Comparison of ENCODE assay signal across 1 cellular context in genomic region chr7:101122933-101123702, GRCh38.
A peak's percentile ranks its signal among the peaks of the same experiment; 100 is the strongest.
TF ChIP-seq lines count a peak whose summit lies in the region.

No MANE protein-coding gene starts in this region.

TF ChIP-seq in HepG2, 621 proteins besides CTCF, POLR2A, EP300 and RAD21 (continued from another document and continues in another):
- TF ChIP-seq, protein P1, sequence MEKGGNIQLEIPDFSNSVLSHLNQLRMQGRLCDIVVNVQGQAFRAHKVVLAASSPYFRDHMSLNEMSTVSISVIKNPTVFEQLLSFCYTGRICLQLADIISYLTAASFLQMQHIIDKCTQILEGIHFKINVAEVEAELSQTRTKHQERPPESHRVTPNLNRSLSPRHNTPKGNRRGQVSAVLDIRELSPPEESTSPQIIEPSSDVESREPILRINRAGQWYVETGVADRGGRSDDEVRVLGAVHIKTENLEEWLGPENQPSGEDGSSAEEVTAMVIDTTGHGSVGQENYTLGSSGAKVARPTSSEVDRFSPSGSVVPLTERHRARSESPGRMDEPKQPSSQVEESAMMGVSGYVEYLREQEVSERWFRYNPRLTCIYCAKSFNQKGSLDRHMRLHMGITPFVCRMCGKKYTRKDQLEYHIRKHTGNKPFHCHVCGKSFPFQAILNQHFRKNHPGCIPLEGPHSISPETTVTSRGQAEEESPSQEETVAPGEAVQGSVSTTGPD (CRISPR knock-in tag; IDR thresholded peaks at IDR 0.05), result no peak
- TF ChIP-seq ZMAT5 (CRISPR knock-in tag; IDR thresholded peaks at IDR 0.05; ENCODE audit: borderline replicate concordance, low read depth), result no peak
- peak; percentile 87 for TF ChIP-seq ZNF362 (CRISPR knock-in tag; IDR thresholded peaks at IDR 0.05; ENCODE audit: borderline replicate concordance)
- TF ChIP-seq RBAK (CRISPR knock-in tag; IDR thresholded peaks at IDR 0.05), result no peak
- TF ChIP-seq ZNF235 (CRISPR knock-in tag; IDR thresholded peaks at IDR 0.05; ENCODE audit: borderline replicate concordance), result no peak
- no peak for TF ChIP-seq GLI4 (CRISPR knock-in tag; IDR thresholded peaks at IDR 0.05; ENCODE audit: borderline replicate concordance)
- no peak for TF ChIP-seq ZNF777 (CRISPR knock-in tag; IDR thresholded peaks at IDR 0.05)
- no peak for TF ChIP-seq KLF16 (CRISPR knock-in tag; IDR thresholded peaks at IDR 0.05)
- TF ChIP-seq THAP7 (CRISPR knock-in tag; IDR thresholded peaks at IDR 0.05), result no peak
- no peak for TF ChIP-seq PTBP1 (IDR thresholded peaks at IDR 0.05; ENCODE audit: low read depth, low read length, poor library complexity, severe bottlenecking)
- no peak for TF ChIP-seq MZF1 (CRISPR knock-in tag; IDR thresholded peaks at IDR 0.05; ENCODE audit: borderline replicate concordance)
- TF ChIP-seq NFATC3 (CRISPR knock-in tag; IDR thresholded peaks at IDR 0.05), result no peak
- no peak for TF ChIP-seq ZSCAN20 (CRISPR knock-in tag; IDR thresholded peaks at IDR 0.05; ENCODE audit: borderline replicate concordance)
- TF ChIP-seq ZBTB1 (CRISPR knock-in tag; IDR thresholded peaks at IDR 0.05; ENCODE audit: borderline replicate concordance), result no peak
- TF ChIP-seq FOXA3 (CRISPR knock-in tag; IDR thresholded peaks at IDR 0.05), result peak; percentile 44; the same call in 1 of the 2 replicates
- no peak for TF ChIP-seq MTA3 (CRISPR knock-in tag; IDR thresholded peaks at IDR 0.05)
- peak; percentile 73 for TF ChIP-seq ZNF263 (CRISPR knock-in tag; IDR thresholded peaks at IDR 0.05)
- TF ChIP-seq NR3C1 (CRISPR knock-in tag; IDR thresholded peaks at IDR 0.05), result no peak
- no peak; the same call in 1 of the 2 replicates for TF ChIP-seq RXRB (CRISPR knock-in tag; IDR thresholded peaks at IDR 0.05; ENCODE audit: borderline replicate concordance)
- TF ChIP-seq, protein P2, sequence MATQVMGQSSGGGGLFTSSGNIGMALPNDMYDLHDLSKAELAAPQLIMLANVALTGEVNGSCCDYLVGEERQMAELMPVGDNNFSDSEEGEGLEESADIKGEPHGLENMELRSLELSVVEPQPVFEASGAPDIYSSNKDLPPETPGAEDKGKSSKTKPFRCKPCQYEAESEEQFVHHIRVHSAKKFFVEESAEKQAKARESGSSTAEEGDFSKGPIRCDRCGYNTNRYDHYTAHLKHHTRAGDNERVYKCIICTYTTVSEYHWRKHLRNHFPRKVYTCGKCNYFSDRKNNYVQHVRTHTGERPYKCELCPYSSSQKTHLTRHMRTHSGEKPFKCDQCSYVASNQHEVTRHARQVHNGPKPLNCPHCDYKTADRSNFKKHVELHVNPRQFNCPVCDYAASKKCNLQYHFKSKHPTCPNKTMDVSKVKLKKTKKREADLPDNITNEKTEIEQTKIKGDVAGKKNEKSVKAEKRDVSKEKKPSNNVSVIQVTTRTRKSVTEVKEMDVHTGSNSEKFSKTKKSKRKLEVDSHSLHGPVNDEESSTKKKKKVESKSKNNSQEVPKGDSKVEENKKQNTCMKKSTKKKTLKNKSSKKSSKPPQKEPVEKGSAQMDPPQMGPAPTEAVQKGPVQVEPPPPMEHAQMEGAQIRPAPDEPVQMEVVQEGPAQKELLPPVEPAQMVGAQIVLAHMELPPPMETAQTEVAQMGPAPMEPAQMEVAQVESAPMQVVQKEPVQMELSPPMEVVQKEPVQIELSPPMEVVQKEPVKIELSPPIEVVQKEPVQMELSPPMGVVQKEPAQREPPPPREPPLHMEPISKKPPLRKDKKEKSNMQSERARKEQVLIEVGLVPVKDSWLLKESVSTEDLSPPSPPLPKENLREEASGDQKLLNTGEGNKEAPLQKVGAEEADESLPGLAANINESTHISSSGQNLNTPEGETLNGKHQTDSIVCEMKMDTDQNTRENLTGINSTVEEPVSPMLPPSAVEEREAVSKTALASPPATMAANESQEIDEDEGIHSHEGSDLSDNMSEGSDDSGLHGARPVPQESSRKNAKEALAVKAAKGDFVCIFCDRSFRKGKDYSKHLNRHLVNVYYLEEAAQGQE (IDR thresholded peaks at IDR 0.05; ENCODE audit: borderline replicate concordance in 1 of 2, low read depth in 1 of 2, low read length in 2 of 2), result no peak
- no peak for TF ChIP-seq KLF12 (CRISPR knock-in tag; IDR thresholded peaks at IDR 0.05; ENCODE audit: borderline replicate concordance)
- TF ChIP-seq, protein P3, sequence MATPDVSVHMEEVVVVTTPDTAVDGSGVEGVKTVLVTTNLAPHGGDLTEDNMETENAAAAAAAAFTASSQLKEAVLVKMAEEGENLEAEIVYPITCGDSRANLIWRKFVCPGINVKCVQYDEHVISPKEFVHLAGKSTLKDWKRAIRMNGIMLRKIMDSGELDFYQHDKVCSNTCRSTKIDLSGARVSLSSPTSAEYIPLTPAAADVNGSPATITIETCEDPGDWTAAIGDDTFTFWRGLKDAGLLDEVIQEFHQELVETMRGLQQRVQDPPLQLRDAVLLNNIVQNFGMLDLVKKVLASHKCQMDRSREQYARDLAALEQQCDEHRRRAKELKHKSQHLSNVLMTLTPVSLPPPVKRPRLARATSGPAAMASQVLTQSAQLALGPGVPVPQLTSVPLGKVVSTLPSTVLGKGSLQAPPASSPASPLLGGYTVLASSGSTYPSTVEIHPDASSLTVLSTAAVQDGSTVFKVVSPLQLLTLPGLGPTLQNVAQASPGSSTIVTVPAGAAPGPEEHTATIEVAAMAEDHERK (CRISPR knock-in tag; IDR thresholded peaks at IDR 0.05; ENCODE audit: low read depth), result no peak
- TF ChIP-seq ZNF160 (CRISPR knock-in tag; IDR thresholded peaks at IDR 0.05), result no peak
- TF ChIP-seq TEAD2 (CRISPR knock-in tag; IDR thresholded peaks at IDR 0.05), result no peak
- TF ChIP-seq ZNF720 (CRISPR knock-in tag; IDR thresholded peaks at IDR 0.05), result no peak
- TF ChIP-seq ZNF615 (CRISPR knock-in tag; IDR thresholded peaks at IDR 0.05; ENCODE audit: borderline replicate concordance), result no peak
- TF ChIP-seq ZNF205 (CRISPR knock-in tag; IDR thresholded peaks at IDR 0.05), result peak; percentile 74; the same call in 1 of the 2 replicates
- TF ChIP-seq PAWR (CRISPR knock-in tag; IDR thresholded peaks at IDR 0.05; ENCODE audit: borderline replicate concordance), result no peak
- no peak; the same call in none of the 2 replicates for TF ChIP-seq YEATS4 (CRISPR knock-in tag; IDR thresholded peaks at IDR 0.05; ENCODE audit: borderline replicate concordance)
- no peak for TF ChIP-seq RNF2 (conservative IDR thresholded peaks at IDR 0.05; ENCODE audit: low read depth)
- TF ChIP-seq ZNF3 (CRISPR knock-in tag; IDR thresholded peaks at IDR 0.05), result no peak
- TF ChIP-seq ZFP36L1 (CRISPR knock-in tag; IDR thresholded peaks at IDR 0.05), result no peak
- no peak for TF ChIP-seq GRHL1 (CRISPR knock-in tag; conservative IDR thresholded peaks at IDR 0.05)
- TF ChIP-seq, protein P4, sequence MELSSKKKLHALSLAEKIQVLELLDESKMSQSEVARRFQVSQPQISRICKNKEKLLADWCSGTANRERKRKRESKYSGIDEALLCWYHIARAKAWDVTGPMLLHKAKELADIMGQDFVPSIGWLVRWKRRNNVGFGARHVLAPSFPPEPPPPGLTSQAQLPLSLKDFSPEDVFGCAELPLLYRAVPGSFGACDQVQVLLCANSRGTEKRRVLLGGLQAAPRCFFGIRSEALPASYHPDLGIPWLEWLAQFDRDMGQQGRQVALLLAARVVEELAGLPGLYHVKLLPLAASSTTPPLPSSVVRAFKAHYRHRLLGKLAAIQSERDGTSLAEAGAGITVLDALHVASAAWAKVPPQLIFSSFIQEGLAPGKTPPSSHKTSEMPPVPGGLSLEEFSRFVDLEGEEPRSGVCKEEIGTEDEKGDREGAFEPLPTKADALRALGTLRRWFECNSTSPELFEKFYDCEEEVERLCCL (CRISPR knock-in tag; IDR thresholded peaks at IDR 0.05; ENCODE audit: borderline replicate concordance), result no peak
- TF ChIP-seq CEBPG (CRISPR knock-in tag; IDR thresholded peaks at IDR 0.05), result peak; percentile 97
- TF ChIP-seq FIP1L1 (IDR thresholded peaks at IDR 0.05; ENCODE audit: borderline replicate concordance, insufficient read depth, low read depth, low read length), result no peak
- TF ChIP-seq ZNF788 (CRISPR knock-in tag; IDR thresholded peaks at IDR 0.05; ENCODE audit: borderline replicate concordance), result peak; percentile 67; the same call in 1 of the 2 replicates
- TF ChIP-seq, protein P5, sequence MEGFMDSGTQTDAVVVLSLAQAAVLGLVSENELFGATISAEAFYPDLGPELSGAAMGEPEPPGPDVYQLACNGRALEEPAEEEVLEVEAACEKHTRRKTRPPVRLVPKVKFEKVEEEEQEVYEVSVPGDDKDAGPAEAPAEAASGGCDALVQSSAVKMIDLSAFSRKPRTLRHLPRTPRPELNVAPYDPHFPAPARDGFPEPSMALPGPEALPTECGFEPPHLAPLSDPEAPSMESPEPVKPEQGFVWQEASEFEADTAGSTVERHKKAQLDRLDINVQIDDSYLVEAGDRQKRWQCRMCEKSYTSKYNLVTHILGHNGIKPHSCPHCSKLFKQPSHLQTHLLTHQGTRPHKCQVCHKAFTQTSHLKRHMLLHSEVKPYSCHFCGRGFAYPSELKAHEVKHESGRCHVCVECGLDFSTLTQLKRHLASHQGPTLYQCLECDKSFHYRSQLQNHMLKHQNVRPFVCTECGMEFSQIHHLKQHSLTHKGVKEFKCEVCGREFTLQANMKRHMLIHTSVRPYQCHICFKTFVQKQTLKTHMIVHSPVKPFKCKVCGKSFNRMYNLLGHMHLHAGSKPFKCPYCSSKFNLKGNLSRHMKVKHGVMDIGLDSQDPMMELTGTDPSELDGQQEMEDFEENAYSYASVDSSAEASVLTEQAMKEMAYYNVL (CRISPR knock-in tag; IDR thresholded peaks at IDR 0.05; ENCODE audit: borderline replicate concordance), result peak; percentile 62; the same call in 1 of the 2 replicates
- TF ChIP-seq, protein P6, sequence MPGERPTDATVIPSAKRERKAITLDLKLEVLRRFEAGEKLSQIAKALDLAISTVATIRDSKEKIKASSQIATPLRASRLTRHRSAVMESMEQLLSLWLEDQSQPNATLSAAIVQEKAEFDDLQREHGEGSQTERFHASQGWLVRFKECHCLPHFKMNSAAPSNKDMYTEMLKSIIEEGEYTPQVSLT (CRISPR knock-in tag; IDR thresholded peaks at IDR 0.05; ENCODE audit: borderline replicate concordance, low read depth), result no peak
- no peak for TF ChIP-seq ZNF431 (CRISPR knock-in tag; IDR thresholded peaks at IDR 0.05; ENCODE audit: borderline replicate concordance, low read depth)
- TF ChIP-seq HOXA7 (CRISPR knock-in tag; IDR thresholded peaks at IDR 0.05), result no peak
- TF ChIP-seq ATM (IDR thresholded peaks at IDR 0.05; ENCODE audit: borderline replicate concordance), result no peak
- TF ChIP-seq ZNF30 (CRISPR knock-in tag; IDR thresholded peaks at IDR 0.05), result no peak
- TF ChIP-seq RBM22 (optimal IDR thresholded peaks at IDR 0.05; ENCODE audit: low read length), result no peak
- no peak for TF ChIP-seq KLF9 (CRISPR knock-in tag; IDR thresholded peaks at IDR 0.05; ENCODE audit: low read depth)
- no peak for TF ChIP-seq SMAD1 (CRISPR knock-in tag; IDR thresholded peaks at IDR 0.05; ENCODE audit: borderline replicate concordance, low read depth)
- TF ChIP-seq ZNF644 (CRISPR knock-in tag; IDR thresholded peaks at IDR 0.05; ENCODE audit: low read depth), result peak; percentile 59; the same call in 1 of the 2 replicates
- TF ChIP-seq RFX3 (CRISPR knock-in tag; IDR thresholded peaks at IDR 0.05), result no peak
- TF ChIP-seq IKZF5 (CRISPR knock-in tag; IDR thresholded peaks at IDR 0.05), result peak; percentile 66
- no peak for TF ChIP-seq SPEN (CRISPR knock-in tag; IDR thresholded peaks at IDR 0.05; ENCODE audit: low read depth)
- no peak for TF ChIP-seq ZKSCAN8 (CRISPR knock-in tag; IDR thresholded peaks at IDR 0.05; ENCODE audit: borderline replicate concordance)
